18 cellular contexts compared by ENCODE assay signal in genomic region chr14:90443161-90444076, GRCh38. TPM values are rescaled to one million over a fixed set of nuclear protein-coding genes. Genes with fewer than 3 reads are reported as not detected.
DNase-seq lines count a peak whose midpoint lies in the region; ATAC-seq and TF ChIP-seq lines count a peak whose summit lies in the region.
"Had no signal": no experiment of that assay in that cellular context is flagged by ENCODE, and none has a peak within 500 bp of the region (broad histone marks: within the 10 kb centered on the region; RNA-seq: fewer than 3 reads in every experiment).

No MANE protein-coding gene starts in this region.

- no peak overlapping the region for H2BK15ac ChIP-seq in neuronal stem cell (ENCODE audit: low read length)

- H3K27me3 ChIP-seq in BLaER1 (no peaks in the 10 kb centered on the region), neuronal stem cell (ENCODE audit: control insufficient read depth in 3 of 3, insufficient read depth in 3 of 3, low read depth in 1 of 3, low read length in 3 of 3) (no peaks in the 10 kb centered on the region), sigmoid colon (no peaks in the 10 kb centered on the region)
- H3K27me3 ChIP-seq: ascending aorta had no signal

- TF ChIP-seq EP300 in sigmoid colon (IDR thresholded peaks at IDR 0.05), result no peak

- no peak overlapping the region for H3K4me3 ChIP-seq in BLaER1
- no peak overlapping the region for H3K4me3 ChIP-seq in neuronal stem cell (ENCODE audit: low read length in 2 of 2)
- no peak overlapping the region for H3K4me3 ChIP-seq in sigmoid colon
- H3K4me3 ChIP-seq: ascending aorta, GM23248, thoracic aorta had no signal

- H3K27me3 Mint-ChIP-seq in MCF 10A (ENCODE audit: insufficient read depth, unreplicated experiment), result no peaks in the 10 kb centered on the region

- H3K4me2 ChIP-seq in BLaER1, result peak overlapping the region; percentile 47
- H3K4me2 ChIP-seq in neuronal stem cell (ENCODE audit: insufficient read depth, low read length, poor library complexity, severe bottlenecking), result no peak overlapping the region

- intact Hi-C loops in MCF 10A (cut with micrococcal nuclease) (no loop called here), sigmoid colon (cut with DNase I) (no loop called here)

- TF ChIP-seq CTCF in MCF 10A (IDR thresholded peaks at IDR 0.05; ENCODE audit: unreplicated experiment) (no peak), sigmoid colon (IDR thresholded peaks at IDR 0.05) (no peak)

- H2BK5ac ChIP-seq in neuronal stem cell (ENCODE audit: low read length), result no peak overlapping the region

- H3K9me3 Mint-ChIP-seq in MCF 10A (ENCODE audit: unreplicated experiment), result peaks cover 20% of the 10 kb centered on the region
- H3K9me3 Mint-ChIP-seq: activated B cell treated with CpG ODN at 0.5 μM for 24 hours had no signal

- H3K79me1 ChIP-seq in neuronal stem cell (ENCODE audit: low read depth, low read length), result no peaks in the 10 kb centered on the region

- peak overlapping the region; percentile 13 for H3K18ac ChIP-seq in neuronal stem cell (ENCODE audit: low read length)

- H3K36me3 Mint-ChIP-seq in MCF 10A (ENCODE audit: insufficient read depth, unreplicated experiment), result peaks cover 7% of the 10 kb centered on the region
- H3K36me3 Mint-ChIP-seq: T-cell had no signal

- no peak overlapping the region for H3K23ac ChIP-seq in neuronal stem cell (ENCODE audit: low read depth, low read length, poor library complexity)

- no peak overlapping the region for H4K8ac ChIP-seq in neuronal stem cell (ENCODE audit: low read depth, low read length)

- CTCF ChIA-PET in MCF 10A (lab: Yijun Ruan, JAX), result interaction anchor here (0.6 to 1.2 kb wide), 7 partner anchors 12 to 1412 kb away, joined by 3 to 4 read pairs (median 3); no protein-coding TSS in a partner anchor

- peaks cover 19% of the 10 kb centered on the region for H3K4me1 Mint-ChIP-seq in MCF 10A (ENCODE audit: insufficient read depth, unreplicated experiment)
- H3K4me1 Mint-ChIP-seq: activated B cell treated with CpG ODN at 0.5 μM for 24 hours had no signal

- TF ChIP-seq POLR2A in sigmoid colon (IDR thresholded peaks at IDR 0.05), result no peak

- no peak for ATAC-seq in GM21723 (IDR thresholded peaks at IDR 0.05; ENCODE audit: unreplicated experiment)
- ATAC-seq: Panc1, T-cell had no signal

- no peak overlapping the region for H2AFZ ChIP-seq in neuronal stem cell (ENCODE audit: low read length)
- H2AFZ ChIP-seq: GM23248 had no signal

- no peak overlapping the region for H2BK12ac ChIP-seq in neuronal stem cell (ENCODE audit: low read length)

- peaks cover 34% of the 10 kb centered on the region for H3K9me3 ChIP-seq in BLaER1
- H3K9me3 ChIP-seq in neuronal stem cell (replicated peaks in 1 of 2; ENCODE audit: control insufficient read depth in 2 of 2, insufficient read depth in 1 of 2, low read depth in 1 of 2, low read length in 2 of 2), result peaks cover 4 to 7% of the 10 kb centered on the region in 2 donors
- peaks cover 0 to 6% (median 0%) of the 10 kb centered on the region in 4 donors for H3K9me3 ChIP-seq in sigmoid colon
- H3K9me3 ChIP-seq: ascending aorta had no signal

- no peak overlapping the region for H2BK120ac ChIP-seq in neuronal stem cell (ENCODE audit: low read depth, low read length)

- no peak overlapping the region for H3K14ac ChIP-seq in neuronal stem cell (ENCODE audit: low read length)

- DNase-seq in KG1 (lab: John Stamatoyannopoulos, UW), result peak; percentile 7
- peak; percentile 71 for DNase-seq in MCF 10A (ENCODE audit: unreplicated experiment)
- DNase-seq in neuronal stem cell (ENCODE audit: low spot score), result no peak
- no peak for DNase-seq in sigmoid colon
- DNase-seq in NCI-H2227 treated with DMSO at 0.1 percent for 48 hours (lab: John Stamatoyannopoulos, UW), result no peak
- DNase-seq in LoVo (ENCODE audit: low spot score), result no peak
- DNase-seq: activated B cell treated with CpG ODN at 0.5 μM for 24 hours, activated gamma-delta T cell, AML-193, naive B cell, NCI-H1048, T-cell had no signal

- peak overlapping the region; percentile 92 for H3K27ac Mint-ChIP-seq in MCF 10A (ENCODE audit: low read depth, unreplicated experiment)
- H3K27ac Mint-ChIP-seq: activated B cell treated with CpG ODN at 0.5 μM for 24 hours, T-cell had no signal

- H3K9ac ChIP-seq in BLaER1, result no peak overlapping the region; the same call in 1 of the 2 replicates
- no peak overlapping the region for H3K9ac ChIP-seq in neuronal stem cell (ENCODE audit: low read depth, low read length, poor library complexity)
- H3K9ac ChIP-seq: GM23248 had no signal

- H3K36me3 ChIP-seq in BLaER1 (no peaks in the 10 kb centered on the region), neuronal stem cell (replicated peaks in 1 of 2; ENCODE audit: control insufficient read depth in 2 of 2, insufficient read depth in 2 of 2, low read length in 2 of 2) (no peaks in the 10 kb centered on the region), sigmoid colon (no peaks in the 10 kb centered on the region)
- H3K36me3 ChIP-seq: ascending aorta, thoracic aorta had no signal

- no peak overlapping the region for H4K91ac ChIP-seq in neuronal stem cell (ENCODE audit: low read depth, low read length, poor library complexity)

- BruUV-seq in MCF 10A (replicated peaks; lab: Mats Ljungman, UMichigan), result no TSS peak

- H3K27ac ChIP-seq in BLaER1 (peak overlapping the region; percentile 77), neuronal stem cell (replicated peaks; ENCODE audit: low read length) (no peak overlapping the region), sigmoid colon (no peak overlapping the region)
- H3K27ac ChIP-seq: ascending aorta, GM23248, thoracic aorta had no signal

- no peak overlapping the region for H3K4ac ChIP-seq in neuronal stem cell (ENCODE audit: low read length)

- H2AK5ac ChIP-seq in neuronal stem cell (ENCODE audit: low read depth, low read length), result no peak overlapping the region

- no peaks in the 10 kb centered on the region for H4K20me1 ChIP-seq in BLaER1

- no CpG with 5 or more reads among the region's 16 CpGs for whole genome bisulfite sequencing in neuronal stem cell (ENCODE audit: extremely low coverage in 2 of 2, insufficient read length in 2 of 2, insufficient replicate concordance in 1 of 2), 2 donors
- 72 to 88% methylated on average over 16 of the region's 16 CpGs for WGBS in sigmoid colon, 2 donors

- H3K4me1 ChIP-seq in BLaER1 (peaks cover 60% of the 10 kb centered on the region), neuronal stem cell (ENCODE audit: control insufficient read depth in 2 of 2, insufficient read depth in 1 of 2, low read depth in 1 of 2, low read length in 2 of 2) (peaks cover 10 to 13% of the 10 kb centered on the region in 2 donors), sigmoid colon (no peaks in the 10 kb centered on the region)
- H3K4me1 ChIP-seq: ascending aorta had no signal

- POLR2A ChIA-PET in MCF 10A (lab: Yijun Ruan, JAX), result interaction anchor here (0.9 to 1.0 kb wide), 2 partner anchors 15 to 46 kb away, joined by 3 to 4 read pairs; partner anchors contain the start of gene CALM1

- no peak overlapping the region for H3K4me3 Mint-ChIP-seq in MCF 10A (ENCODE audit: unreplicated experiment)
- H3K4me3 Mint-ChIP-seq: activated B cell treated with CpG ODN at 0.5 μM for 24 hours, naive B cell, T-cell had no signal

RNA-seq across cellular contexts. Expression of gene CALM1, which starts 46.6 kb away (rescaled TPM):
- total RNA-seq in MCF 10A (2022) (122 and 140 TPM in 2 replicates), sigmoid colon (100 to 1,000 TPM; 647 to 889 (median 818) TPM)
- polyA plus RNA-seq in neuronal stem cell (2013, experiment 1 of 2), result 396 TPM
- polyA plus RNA-seq in neuronal stem cell (2013, experiment 2 of 2), result 424 TPM
- polyA plus RNA-seq in sigmoid colon, result 100 to 1,000 TPM; 404 to 722 (median 541) TPM

Comparison
In these comparisons a context has a peak if more than half of its experiments do, and no peak if none do; other contexts are left out.
1. DNase-seq: peak in KG1 (single experiment) and MCF 10A (single experiment); none in neuronal stem cell (single experiment), sigmoid colon (single experiment), NCI-H2227 treated with DMSO at 0.1 percent for 48 hours (single experiment) and LoVo (single experiment).